Comparison of ENCODE assay signal across 1 cellular context in the genomic region with DNA sequence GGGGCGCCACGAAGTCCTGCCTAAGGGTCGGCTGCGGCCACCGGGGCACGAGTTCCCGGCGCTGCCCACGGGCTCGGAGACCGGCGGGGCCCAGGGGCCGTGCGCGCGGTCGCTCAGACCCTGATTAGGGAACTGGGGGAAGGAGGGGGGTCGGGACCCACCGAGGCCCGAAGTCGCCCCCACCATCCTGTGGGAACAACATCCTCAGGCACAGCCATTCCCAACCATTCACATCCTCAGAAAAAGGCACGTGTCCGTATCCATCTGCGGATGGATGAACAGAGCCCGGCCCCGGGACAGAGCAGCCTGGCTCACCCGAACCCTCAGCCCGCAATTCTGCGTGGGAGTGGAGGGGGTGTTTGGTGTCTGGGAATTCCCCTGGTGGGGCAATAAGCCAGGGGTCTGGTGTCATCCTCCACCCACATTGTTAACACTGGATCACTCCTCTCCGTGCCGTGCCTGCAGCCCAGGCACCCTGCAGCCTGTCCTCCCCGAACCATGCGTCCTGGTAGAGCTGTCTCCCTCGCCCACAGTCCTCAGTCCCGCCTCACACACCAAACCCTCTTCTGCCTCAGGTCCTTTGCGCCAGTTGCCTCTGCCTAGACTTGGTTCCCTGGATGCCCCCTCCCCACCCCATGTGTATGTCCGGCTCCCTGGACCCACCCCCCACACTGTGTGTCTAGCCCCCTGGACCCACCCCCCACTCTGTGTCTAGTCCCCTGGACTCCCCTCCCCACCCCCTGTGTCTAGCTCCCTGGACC.
A peak's percentile ranks its signal among the peaks of the same experiment; 100 is the strongest.
TF ChIP-seq lines count a peak whose summit lies in the region.

No MANE protein-coding gene starts in this region.

TF ChIP-seq in K562, 482 proteins besides CTCF, POLR2A, EP300 and RAD21 (continued from another document and continues in another):
- TF ChIP-seq ZNF347 (CRISPR knock-in tag; IDR thresholded peaks at IDR 0.05; ENCODE audit: low read depth) (no peak), POU5F1 (IDR thresholded peaks at IDR 0.05; ENCODE audit: borderline replicate concordance, low read depth, low read length, partially characterized antibody) (no peak), CXXC5 (CRISPR knock-in tag; IDR thresholded peaks at IDR 0.05) (no peak; the same call in 1 of the 2 replicates), ETV6 (IDR thresholded peaks at IDR 0.05; ENCODE audit: borderline replicate concordance in 1 of 2, low read depth in 2 of 2, low read length in 1 of 2) (no peak), ETV6 (CRISPR knock-in tag; IDR thresholded peaks at IDR 0.05; ENCODE audit: borderline replicate concordance) (0 out of 2 replicates have a peak, but pooled peaks have one; percentile 0), ZNF24 (IDR thresholded peaks at IDR 0.05) (no peak), ZNF41 (CRISPR knock-in tag; conservative IDR thresholded peaks at IDR 0.05) (no peak), POLR2H (tag; IDR thresholded peaks at IDR 0.05; ENCODE audit: low read depth) (no peak), DACH1 (IDR thresholded peaks at IDR 0.05; ENCODE audit: partially characterized antibody) (no peak), ZNF239 (CRISPR knock-in tag; IDR thresholded peaks at IDR 0.05) (no peak), MCM2 (IDR thresholded peaks at IDR 0.05; ENCODE audit: low read depth) (no peak), MTA1 (IDR thresholded peaks at IDR 0.05; ENCODE audit: borderline replicate concordance) (peak; percentile 21; the same call in 1 of the 2 replicates), BCOR (IDR thresholded peaks at IDR 0.05) (no peak), ZNF197 (CRISPR knock-in tag; IDR thresholded peaks at IDR 0.05; ENCODE audit: low read depth) (no peak), CREB5 (CRISPR knock-in tag; IDR thresholded peaks at IDR 0.05) (no peak), CREB3 (tag; conservative IDR thresholded peaks at IDR 0.05; ENCODE audit: low read depth) (no peak), RNF219 (CRISPR knock-in tag; IDR thresholded peaks at IDR 0.05) (no peak), ZBTB26 (CRISPR knock-in tag; IDR thresholded peaks at IDR 0.05) (no peak), ZNF175 (CRISPR knock-in tag; IDR thresholded peaks at IDR 0.05; ENCODE audit: low read depth) (no peak), ZKSCAN3 (CRISPR knock-in tag; IDR thresholded peaks at IDR 0.05) (no peak), ZC3H11A (IDR thresholded peaks at IDR 0.05; ENCODE audit: low read depth, low read length) (no peak), MAFK (IDR thresholded peaks at IDR 0.05; ENCODE audit: low read length) (no peak), ZNF311 (CRISPR knock-in tag; IDR thresholded peaks at IDR 0.05) (no peak), ZNF217 (CRISPR knock-in tag; IDR thresholded peaks at IDR 0.05) (no peak), XRCC5 (IDR thresholded peaks at IDR 0.05; ENCODE audit: low read depth, low read length) (no peak), POLR2AphosphoS2 (IDR thresholded peaks at IDR 0.05; ENCODE audit: low read length) (no peak), CREBBP (IDR thresholded peaks at IDR 0.05; ENCODE audit: low read depth, low read length) (no peak), ZNF76 (CRISPR knock-in tag; IDR thresholded peaks at IDR 0.05; ENCODE audit: borderline replicate concordance) (no peak), COPS2 (conservative IDR thresholded peaks at IDR 0.05) (no peak), MXI1 (IDR thresholded peaks at IDR 0.05; ENCODE audit: low read depth, low read length) (no peak), ATF4 (CRISPR knock-in tag; IDR thresholded peaks at IDR 0.05) (no peak), ZBTB49 (CRISPR knock-in tag; IDR thresholded peaks at IDR 0.05; ENCODE audit: borderline replicate concordance) (no peak), ZFP36 (IDR thresholded peaks at IDR 0.05; ENCODE audit: low read depth, low read length, partially characterized antibody) (no peak), EGR1 (conservative IDR thresholded peaks at IDR 0.05) (peak; percentile 90), NR2F6 (CRISPR knock-in tag; IDR thresholded peaks at IDR 0.05) (no peak), TRIM25 (IDR thresholded peaks at IDR 0.05; ENCODE audit: borderline replicate concordance) (no peak), ZSCAN29 (IDR thresholded peaks at IDR 0.05) (no peak), SETDB1 (IDR thresholded peaks at IDR 0.05; ENCODE audit: low read length) (no peak), ZBTB11 (CRISPR knock-in tag; IDR thresholded peaks at IDR 0.05) (peak in 1 of 3 experiments; percentile 95; a peak in 2 of 6 replicates), HOXB6 (CRISPR knock-in tag; IDR thresholded peaks at IDR 0.05; ENCODE audit: borderline replicate concordance) (no peak), ZNF354B (CRISPR knock-in tag; IDR thresholded peaks at IDR 0.05) (no peak), PHTF2 (CRISPR knock-in tag; IDR thresholded peaks at IDR 0.05) (no peak), ZNF184 (CRISPR knock-in tag; IDR thresholded peaks at IDR 0.05) (no peak)
- TF ChIP-seq, protein P1, sequence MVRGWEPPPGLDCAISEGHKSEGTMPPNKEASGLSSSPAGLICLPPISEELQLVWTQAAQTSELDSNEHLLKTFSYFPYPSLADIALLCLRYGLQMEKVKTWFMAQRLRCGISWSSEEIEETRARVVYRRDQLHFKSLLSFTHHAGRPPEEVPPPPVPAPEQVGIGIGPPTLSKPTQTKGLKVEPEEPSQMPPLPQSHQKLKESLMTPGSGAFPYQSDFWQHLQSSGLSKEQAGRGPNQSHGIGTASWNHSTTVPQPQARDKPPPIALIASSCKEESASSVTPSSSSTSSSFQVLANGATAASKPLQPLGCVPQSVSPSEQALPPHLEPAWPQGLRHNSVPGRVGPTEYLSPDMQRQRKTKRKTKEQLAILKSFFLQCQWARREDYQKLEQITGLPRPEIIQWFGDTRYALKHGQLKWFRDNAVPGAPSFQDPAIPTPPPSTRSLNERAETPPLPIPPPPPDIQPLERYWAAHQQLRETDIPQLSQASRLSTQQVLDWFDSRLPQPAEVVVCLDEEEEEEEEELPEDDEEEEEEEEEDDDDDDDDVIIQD (CRISPR knock-in tag; IDR thresholded peaks at IDR 0.05): no peak
- TF ChIP-seq, protein P2, sequence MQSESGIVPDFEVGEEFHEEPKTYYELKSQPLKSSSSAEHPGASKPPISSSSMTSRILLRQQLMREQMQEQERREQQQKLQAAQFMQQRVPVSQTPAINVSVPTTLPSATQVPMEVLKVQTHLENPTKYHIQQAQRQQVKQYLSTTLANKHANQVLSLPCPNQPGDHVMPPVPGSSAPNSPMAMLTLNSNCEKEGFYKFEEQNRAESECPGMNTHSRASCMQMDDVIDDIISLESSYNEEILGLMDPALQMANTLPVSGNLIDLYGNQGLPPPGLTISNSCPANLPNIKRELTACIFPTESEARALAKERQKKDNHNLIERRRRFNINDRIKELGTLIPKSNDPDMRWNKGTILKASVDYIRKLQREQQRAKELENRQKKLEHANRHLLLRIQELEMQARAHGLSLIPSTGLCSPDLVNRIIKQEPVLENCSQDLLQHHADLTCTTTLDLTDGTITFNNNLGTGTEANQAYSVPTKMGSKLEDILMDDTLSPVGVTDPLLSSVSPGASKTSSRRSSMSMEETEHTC (IDR thresholded peaks at IDR 0.05): no peak
